ENCODE assay signal across 19 cellular contexts in the genomic region with DNA sequence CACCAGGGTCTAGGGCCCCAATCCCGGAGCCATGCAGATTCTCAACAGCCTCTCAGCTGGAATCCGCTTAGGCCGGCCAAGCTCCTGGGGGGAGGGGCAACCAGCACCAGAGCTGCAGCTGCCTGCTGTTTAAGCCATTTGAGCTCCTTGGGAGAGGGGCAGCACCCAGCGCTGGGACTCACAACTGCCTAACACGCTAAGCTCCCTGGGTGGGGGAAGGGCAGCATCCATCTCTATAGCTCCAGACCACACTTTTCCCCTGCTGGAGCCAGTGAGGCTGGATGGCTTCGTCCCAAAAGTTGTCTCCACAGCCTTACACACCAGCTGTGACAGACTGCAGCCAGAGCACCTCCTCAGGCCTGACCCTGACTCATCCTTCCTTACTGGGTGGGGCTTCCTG. TPM values are rescaled to one million over a fixed set of nuclear protein-coding genes. Genes with fewer than 3 reads are reported as not detected.
DNase-seq lines count a peak whose midpoint lies in the region; ATAC-seq and TF ChIP-seq lines count a peak whose summit lies in the region.
"Had no signal": no experiment of that assay in that cellular context is flagged by ENCODE, and none has a peak within 500 bp of the region (broad histone marks: within the 10 kb centered on the region; RNA-seq: fewer than 3 reads in every experiment).

No MANE protein-coding gene starts in this region.

- H3K36me3 Mint-ChIP-seq in neural progenitor cell = no peaks in the 10 kb centered on the region
- H3K36me3 Mint-ChIP-seq: CD4-positive, CD25-positive, alpha-beta regulatory T cell had no signal

- H3K4me1 Mint-ChIP-seq in neural progenitor cell = no peaks in the 10 kb centered on the region
- H3K4me1 Mint-ChIP-seq: activated T-helper 17 cell treated with anti-CD3 and anti-CD28 coated beads, Interleukin-2, amount 50 U/mL, for 72 hours; CD4-positive, CD25-positive, alpha-beta regulatory T cell had no signal

- no peak overlapping the region for H3K27ac ChIP-seq in neural progenitor cell
- no peak overlapping the region for H3K27ac ChIP-seq in colonic mucosa
- H3K27ac ChIP-seq: ascending aorta had no signal

- no peak overlapping the region for H3K4me3 Mint-ChIP-seq in neural progenitor cell
- H3K4me3 Mint-ChIP-seq: activated CD8-positive, alpha-beta T cell treated with anti-CD3 and anti-CD28 coated beads for 36 hours; activated T-helper 17 cell treated with anti-CD3 and anti-CD28 coated beads, Interleukin-2, amount 50 U/mL, for 72 hours; CD4-positive, CD25-positive, alpha-beta regulatory T cell; dendritic cell treated with granulocyte-macrophage colony-stimulating factor and Interleukin-4, amounts not matched to agents 40 ng/mL and 50 ng/mL, for 4 days had no signal

- no peak for ATAC-seq in GM19452 (IDR thresholded peaks at IDR 0.05; ENCODE audit: unreplicated experiment)
- ATAC-seq in GM21737 (IDR thresholded peaks at IDR 0.05; ENCODE audit: unreplicated experiment) = no peak
- ATAC-seq: activated CD8-positive, alpha-beta T cell treated with anti-CD3 and anti-CD28 coated beads for 36 hours; activated T-helper 17 cell treated with anti-CD3 and anti-CD28 coated beads, Interleukin-2, amount 50 U/mL, for 72 hours; HCT116; right cardiac atrium had no signal

- no peaks in the 10 kb centered on the region for H4K20me1 ChIP-seq in neural progenitor cell (ENCODE audit: low read depth)

- no peak overlapping the region for H3K4me2 ChIP-seq in neural progenitor cell
- H3K4me2 ChIP-seq: SK-N-SH had no signal

- H3K27me3 ChIP-seq in neural progenitor cell = peaks cover 9% of the 10 kb centered on the region
- H3K27me3 ChIP-seq in colonic mucosa = no peaks in the 10 kb centered on the region
- H3K27me3 ChIP-seq: ascending aorta had no signal

- intact Hi-C loops in colonic mucosa (cut with DNase I) = no loop called here

- no peak overlapping the region for H3K4me3 ChIP-seq in cardiac fibroblast (replicated peaks in 1 of 2; ENCODE audit: low read depth in 2 of 2, low read length in 2 of 2)
- H3K4me3 ChIP-seq in neural progenitor cell = no peak overlapping the region
- H3K4me3 ChIP-seq in colonic mucosa = no peak overlapping the region
- H3K4me3 ChIP-seq: ascending aorta had no signal

- no peaks in the 10 kb centered on the region for H3F3A ChIP-seq in neural progenitor cell (ENCODE audit: low read depth)

- H3K9ac ChIP-seq in neural progenitor cell = no peak overlapping the region
- H3K9ac ChIP-seq in colonic mucosa (ENCODE audit: low read depth in 2 of 2, low read length in 2 of 2) = no peak overlapping the region
- H3K9ac ChIP-seq: SK-N-SH had no signal

- no peaks in the 10 kb centered on the region for H3K79me2 ChIP-seq in neural progenitor cell (ENCODE audit: low read depth)

- H3K9me3 Mint-ChIP-seq in neural progenitor cell = no peaks in the 10 kb centered on the region
- H3K9me3 Mint-ChIP-seq: activated CD8-positive, alpha-beta T cell treated with anti-CD3 and anti-CD28 coated beads for 36 hours had no signal

- no peaks in the 10 kb centered on the region for H3K9me3 ChIP-seq in neural progenitor cell (ENCODE audit: low read depth)
- H3K9me3 ChIP-seq in colonic mucosa = no peaks in the 10 kb centered on the region
- H3K9me3 ChIP-seq: ascending aorta, SK-N-SH had no signal

- TF ChIP-seq CTCF in cardiac fibroblast (IDR thresholded peaks at IDR 0.05; ENCODE audit: low read depth, low read length) (no peak), neural progenitor cell (IDR thresholded peaks at IDR 0.05) (no peak), colonic mucosa (IDR thresholded peaks at IDR 0.05) (no peak)

- no peak overlapping the region for H2AFZ ChIP-seq in neural progenitor cell (replicated peaks)

- H3K27me3 Mint-ChIP-seq in neural progenitor cell (ENCODE audit: insufficient read depth, low read depth) = peaks cover 4% of the 10 kb centered on the region
- H3K27me3 Mint-ChIP-seq: CD4-positive, CD25-positive, alpha-beta regulatory T cell had no signal

- DNase-seq in GM04504 (ENCODE audit: low read depth) (peak; percentile 26), NCI-H1105 treated with DMSO at 0.1 percent for 48 hours (lab: John Stamatoyannopoulos, UW) (peak; percentile 57), cardiac fibroblast (ENCODE audit: low read depth in 2 of 2) (peak; percentile 35 to 72), neural progenitor cell (ENCODE audit: low spot score) (peak; percentile 26), colonic mucosa (no peak)
- DNase-seq: activated CD8-positive, alpha-beta T cell treated with anti-CD3 and anti-CD28 coated beads for 36 hours; CD4-positive, CD25-positive, alpha-beta regulatory T cell; GF-D8; mammary epithelial cell; NCI-H2171 treated with DMSO at 0.1 percent for 48 hours; SK-N-SH; stimulated activated CD8-positive, alpha-beta memory T cell treated with anti-CD3 and anti-CD28 coated beads, Interleukin-4, amount 100 ng/mL, for 48 hours had no signal

- peaks cover 6% of the 10 kb centered on the region for H3K4me1 ChIP-seq in neural progenitor cell
- no peaks in the 10 kb centered on the region for H3K4me1 ChIP-seq in colonic mucosa
- H3K4me1 ChIP-seq: ascending aorta had no signal

- H3K36me3 ChIP-seq in neural progenitor cell (no peaks in the 10 kb centered on the region), colonic mucosa (no peaks in the 10 kb centered on the region)
- H3K36me3 ChIP-seq: ascending aorta had no signal

- H3K27ac Mint-ChIP-seq in neural progenitor cell = no peak overlapping the region
- H3K27ac Mint-ChIP-seq: activated CD8-positive, alpha-beta T cell treated with anti-CD3 and anti-CD28 coated beads for 36 hours; activated T-helper 17 cell treated with anti-CD3 and anti-CD28 coated beads, Interleukin-2, amount 50 U/mL, for 72 hours; CD4-positive, CD25-positive, alpha-beta regulatory T cell; dendritic cell treated with granulocyte-macrophage colony-stimulating factor and Interleukin-4, amounts not matched to agents 40 ng/mL and 50 ng/mL, for 4 days had no signal

RNA-seq across cellular contexts. Expression of gene PTGFR, which starts 6.9 kb away (rescaled TPM):
- total RNA-seq in neural progenitor cell (ENCODE audit: low replicate concordance) = 0.06 TPM in 1 of 2 replicates, not detected in the other
- 1 to 10 TPM in 1 of 2 donors, under 1 TPM in 1; 0.35 to 1.1 TPM for total RNA-seq in colonic mucosa
- total RNA-seq: activated CD8-positive, alpha-beta T cell treated with anti-CD3 and anti-CD28 coated beads for 36 hours; activated T-helper 17 cell treated with anti-CD3 and anti-CD28 coated beads, Interleukin-2, amount 50 U/mL, for 72 hours; CD4-positive, CD25-positive, alpha-beta regulatory T cell had no signal
